ENCODE assay signal across 1 cellular context in the genomic region with DNA sequence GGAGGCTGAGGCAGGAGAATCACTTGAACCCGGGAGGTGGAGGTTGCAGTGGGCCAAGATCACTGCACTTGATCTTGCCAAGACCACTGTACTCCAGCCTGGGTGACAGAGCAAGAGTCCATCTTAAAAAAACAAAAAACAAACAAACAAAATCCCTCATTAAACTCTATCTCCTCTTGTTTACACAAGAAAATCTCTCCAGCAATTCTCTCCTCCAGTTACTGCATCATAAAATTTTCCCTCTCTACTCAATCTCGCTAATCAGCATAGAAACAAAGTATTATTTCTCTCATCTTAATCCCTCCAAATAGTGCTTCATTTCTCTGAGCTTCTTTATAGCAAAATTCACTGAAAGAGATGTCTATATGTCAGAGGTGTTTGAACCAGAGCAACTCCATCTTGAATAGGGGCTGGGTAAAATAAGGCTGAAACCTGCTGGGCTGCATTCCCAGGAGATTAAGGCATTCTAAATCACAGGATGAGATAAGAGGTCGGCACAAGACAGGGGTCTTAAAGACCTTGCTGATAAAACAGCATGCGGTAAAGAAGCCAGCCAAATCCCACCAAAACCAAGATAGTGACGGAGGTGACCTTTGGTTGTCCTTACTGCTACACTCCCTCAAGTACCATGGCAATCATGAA.
TF ChIP-seq lines count a peak whose summit lies in the region.

No MANE protein-coding gene starts in this region.

TF ChIP-seq in GM23338, 12 proteins besides CTCF, POLR2A, EP300 and RAD21 (continued from another document):
- TF ChIP-seq, protein P1, sequence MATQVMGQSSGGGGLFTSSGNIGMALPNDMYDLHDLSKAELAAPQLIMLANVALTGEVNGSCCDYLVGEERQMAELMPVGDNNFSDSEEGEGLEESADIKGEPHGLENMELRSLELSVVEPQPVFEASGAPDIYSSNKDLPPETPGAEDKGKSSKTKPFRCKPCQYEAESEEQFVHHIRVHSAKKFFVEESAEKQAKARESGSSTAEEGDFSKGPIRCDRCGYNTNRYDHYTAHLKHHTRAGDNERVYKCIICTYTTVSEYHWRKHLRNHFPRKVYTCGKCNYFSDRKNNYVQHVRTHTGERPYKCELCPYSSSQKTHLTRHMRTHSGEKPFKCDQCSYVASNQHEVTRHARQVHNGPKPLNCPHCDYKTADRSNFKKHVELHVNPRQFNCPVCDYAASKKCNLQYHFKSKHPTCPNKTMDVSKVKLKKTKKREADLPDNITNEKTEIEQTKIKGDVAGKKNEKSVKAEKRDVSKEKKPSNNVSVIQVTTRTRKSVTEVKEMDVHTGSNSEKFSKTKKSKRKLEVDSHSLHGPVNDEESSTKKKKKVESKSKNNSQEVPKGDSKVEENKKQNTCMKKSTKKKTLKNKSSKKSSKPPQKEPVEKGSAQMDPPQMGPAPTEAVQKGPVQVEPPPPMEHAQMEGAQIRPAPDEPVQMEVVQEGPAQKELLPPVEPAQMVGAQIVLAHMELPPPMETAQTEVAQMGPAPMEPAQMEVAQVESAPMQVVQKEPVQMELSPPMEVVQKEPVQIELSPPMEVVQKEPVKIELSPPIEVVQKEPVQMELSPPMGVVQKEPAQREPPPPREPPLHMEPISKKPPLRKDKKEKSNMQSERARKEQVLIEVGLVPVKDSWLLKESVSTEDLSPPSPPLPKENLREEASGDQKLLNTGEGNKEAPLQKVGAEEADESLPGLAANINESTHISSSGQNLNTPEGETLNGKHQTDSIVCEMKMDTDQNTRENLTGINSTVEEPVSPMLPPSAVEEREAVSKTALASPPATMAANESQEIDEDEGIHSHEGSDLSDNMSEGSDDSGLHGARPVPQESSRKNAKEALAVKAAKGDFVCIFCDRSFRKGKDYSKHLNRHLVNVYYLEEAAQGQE (IDR thresholded peaks at IDR 0.05; ENCODE audit: unreplicated experiment): no peak
